Comparison of ENCODE assay signal across 1 cellular context in the genomic region with DNA sequence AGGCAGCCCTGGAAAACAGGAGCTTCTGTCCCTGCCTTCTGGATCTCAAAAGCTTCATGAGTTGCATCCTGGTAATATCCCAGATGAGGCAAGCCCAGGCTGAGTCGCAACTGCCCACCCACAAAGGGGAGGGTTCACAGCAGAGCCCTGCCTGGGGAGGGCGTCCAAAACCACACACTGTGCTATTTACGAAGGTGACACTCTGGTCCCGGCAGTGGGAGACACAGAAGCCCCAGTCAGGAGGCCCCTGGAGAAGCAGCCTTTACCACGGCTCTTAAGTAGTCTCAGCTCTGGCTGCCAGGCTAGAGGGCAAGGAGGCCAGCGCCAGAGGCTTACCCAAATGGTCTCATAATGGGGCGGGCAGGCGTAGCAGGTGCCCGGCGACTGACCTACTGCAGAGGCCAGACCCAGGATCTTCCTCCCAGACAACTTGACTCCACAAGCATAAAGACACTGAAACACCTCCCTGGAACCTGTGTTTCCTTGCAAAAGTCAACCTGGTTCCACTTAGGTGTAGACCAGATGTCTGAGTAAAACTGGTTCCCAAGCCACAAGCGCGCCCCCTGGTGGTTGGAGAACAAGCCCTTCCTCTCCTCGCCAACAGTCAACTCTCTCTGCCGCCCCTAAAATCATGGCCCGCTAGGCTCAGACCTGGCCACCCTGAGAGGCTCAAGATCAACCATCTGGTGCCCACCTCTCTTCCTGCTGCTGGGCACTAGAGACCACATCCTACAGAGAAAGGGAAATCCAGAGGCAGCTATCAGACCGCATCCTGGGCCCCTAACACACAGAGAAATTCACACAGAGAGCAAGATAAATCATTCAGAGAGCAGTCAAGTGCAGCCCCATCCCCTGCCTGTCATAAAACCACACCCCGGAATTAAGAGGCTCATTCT.
A peak's percentile ranks its signal among the peaks of the same experiment; 100 is the strongest.
TF ChIP-seq lines count a peak whose summit lies in the region.

No MANE protein-coding gene starts in this region.

TF ChIP-seq in HepG2, 621 proteins besides CTCF, POLR2A, EP300 and RAD21 (continued from another document and continues in another):
- TF ChIP-seq, protein P1, sequence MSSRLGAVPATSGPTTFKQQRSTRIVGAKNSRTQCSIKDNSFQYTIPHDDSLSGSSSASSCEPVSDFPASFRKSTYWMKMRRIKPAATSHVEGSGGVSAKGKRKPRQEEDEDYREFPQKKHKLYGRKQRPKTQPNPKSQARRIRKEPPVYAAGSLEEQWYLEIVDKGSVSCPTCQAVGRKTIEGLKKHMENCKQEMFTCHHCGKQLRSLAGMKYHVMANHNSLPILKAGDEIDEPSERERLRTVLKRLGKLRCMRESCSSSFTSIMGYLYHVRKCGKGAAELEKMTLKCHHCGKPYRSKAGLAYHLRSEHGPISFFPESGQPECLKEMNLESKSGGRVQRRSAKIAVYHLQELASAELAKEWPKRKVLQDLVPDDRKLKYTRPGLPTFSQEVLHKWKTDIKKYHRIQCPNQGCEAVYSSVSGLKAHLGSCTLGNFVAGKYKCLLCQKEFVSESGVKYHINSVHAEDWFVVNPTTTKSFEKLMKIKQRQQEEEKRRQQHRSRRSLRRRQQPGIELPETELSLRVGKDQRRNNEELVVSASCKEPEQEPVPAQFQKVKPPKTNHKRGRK (CRISPR knock-in tag; IDR thresholded peaks at IDR 0.05): no peak
- TF ChIP-seq, protein P2, sequence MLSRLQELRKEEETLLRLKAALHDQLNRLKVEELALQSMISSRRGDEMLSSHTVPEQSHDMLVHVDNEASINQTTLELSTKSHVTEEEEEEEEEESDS (CRISPR knock-in tag; IDR thresholded peaks at IDR 0.05; ENCODE audit: borderline replicate concordance): no peak
- TF ChIP-seq FOXK1 (CRISPR knock-in tag; IDR thresholded peaks at IDR 0.05; ENCODE audit: borderline replicate concordance, low read depth) (peak; percentile 45; the same call in 1 of the 2 replicates), ZNF598 (CRISPR knock-in tag; IDR thresholded peaks at IDR 0.05; ENCODE audit: borderline replicate concordance) (no peak), ZNF772 (CRISPR knock-in tag; IDR thresholded peaks at IDR 0.05) (peak; percentile 65; the same call in 1 of the 2 replicates), RNF2 (conservative IDR thresholded peaks at IDR 0.05; ENCODE audit: low read depth) (no peak), ZZZ3 (CRISPR knock-in tag; IDR thresholded peaks at IDR 0.05; ENCODE audit: borderline replicate concordance) (peak; percentile 18; the same call in 1 of the 2 replicates), KDM5A (IDR thresholded peaks at IDR 0.05; ENCODE audit: borderline replicate concordance, low read length) (0 out of 2 replicates have a peak, but pooled peaks have one; percentile 59), TMF1 (CRISPR knock-in tag; IDR thresholded peaks at IDR 0.05; ENCODE audit: low read depth) (no peak), ADNP (CRISPR knock-in tag; IDR thresholded peaks at IDR 0.05) (no peak), DNMT3B (CRISPR knock-in tag; conservative IDR thresholded peaks at IDR 0.05) (no peak), AGO2 (optimal IDR thresholded peaks at IDR 0.05; ENCODE audit: low read depth, low read length) (peak; percentile 94), KLF13 (CRISPR knock-in tag; IDR thresholded peaks at IDR 0.05) (peak; percentile 58; the same call in 1 of the 2 replicates), PHF8 (CRISPR knock-in tag; IDR thresholded peaks at IDR 0.05) (peak; percentile 36; the same call in 1 of the 2 replicates), NFE2L1 (CRISPR knock-in tag; IDR thresholded peaks at IDR 0.05; ENCODE audit: borderline replicate concordance) (no peak), CHCHD3 (CRISPR knock-in tag; IDR thresholded peaks at IDR 0.05) (no peak), EEA1 (CRISPR knock-in tag; IDR thresholded peaks at IDR 0.05; ENCODE audit: borderline replicate concordance) (0 out of 2 replicates have a peak, but pooled peaks have one; percentile 61), MIXL1 (CRISPR knock-in tag; IDR thresholded peaks at IDR 0.05) (0 out of 2 replicates have a peak, but pooled peaks have one; percentile 15), CAMTA2 (CRISPR knock-in tag; IDR thresholded peaks at IDR 0.05; ENCODE audit: borderline replicate concordance) (no peak), ZNF121 (CRISPR knock-in tag; IDR thresholded peaks at IDR 0.05) (peak; percentile 64; the same call in 1 of the 2 replicates), ZNF644 (CRISPR knock-in tag; IDR thresholded peaks at IDR 0.05; ENCODE audit: low read depth) (peak; percentile 29; the same call in 1 of the 2 replicates), ZNF24 (IDR thresholded peaks at IDR 0.05) (no peak), ZNF713 (CRISPR knock-in tag; IDR thresholded peaks at IDR 0.05) (no peak), ZNF562 (CRISPR knock-in tag; IDR thresholded peaks at IDR 0.05; ENCODE audit: borderline replicate concordance) (no peak), ZKSCAN8 (CRISPR knock-in tag; IDR thresholded peaks at IDR 0.05; ENCODE audit: borderline replicate concordance) (no peak), SIN3A (IDR thresholded peaks at IDR 0.05; ENCODE audit: borderline replicate concordance, low read depth, low read length) (peak; percentile 47; the same call in 1 of the 2 replicates), PAF1 (CRISPR knock-in tag; IDR thresholded peaks at IDR 0.05) (0 out of 2 replicates have a peak, but pooled peaks have one; percentile 78), ZNF549 (CRISPR knock-in tag; IDR thresholded peaks at IDR 0.05) (no peak), RFXAP (CRISPR knock-in tag; IDR thresholded peaks at IDR 0.05; ENCODE audit: borderline replicate concordance) (peak; percentile 55; the same call in 1 of the 2 replicates), CBX1 (IDR thresholded peaks at IDR 0.05; ENCODE audit: low read depth) (no peak), ZNF558 (CRISPR knock-in tag; IDR thresholded peaks at IDR 0.05; ENCODE audit: borderline replicate concordance) (no peak), SAP130 (CRISPR knock-in tag; IDR thresholded peaks at IDR 0.05; ENCODE audit: low read depth) (peak; percentile 78; the same call in 1 of the 2 replicates), ZNF605 (CRISPR knock-in tag; IDR thresholded peaks at IDR 0.05) (peak; percentile 47; the same call in 1 of the 2 replicates), ZNF124 (CRISPR knock-in tag; IDR thresholded peaks at IDR 0.05) (peak; percentile 64; the same call in 1 of the 2 replicates), ZNF253 (CRISPR knock-in tag; IDR thresholded peaks at IDR 0.05; ENCODE audit: borderline replicate concordance) (no peak), FOSL2 (CRISPR knock-in tag; IDR thresholded peaks at IDR 0.05) (0 out of 2 replicates have a peak, but pooled peaks have one; percentile 27), SUZ12 (IDR thresholded peaks at IDR 0.05; ENCODE audit: low read depth, low read length) (no peak)
- TF ChIP-seq, protein P3, sequence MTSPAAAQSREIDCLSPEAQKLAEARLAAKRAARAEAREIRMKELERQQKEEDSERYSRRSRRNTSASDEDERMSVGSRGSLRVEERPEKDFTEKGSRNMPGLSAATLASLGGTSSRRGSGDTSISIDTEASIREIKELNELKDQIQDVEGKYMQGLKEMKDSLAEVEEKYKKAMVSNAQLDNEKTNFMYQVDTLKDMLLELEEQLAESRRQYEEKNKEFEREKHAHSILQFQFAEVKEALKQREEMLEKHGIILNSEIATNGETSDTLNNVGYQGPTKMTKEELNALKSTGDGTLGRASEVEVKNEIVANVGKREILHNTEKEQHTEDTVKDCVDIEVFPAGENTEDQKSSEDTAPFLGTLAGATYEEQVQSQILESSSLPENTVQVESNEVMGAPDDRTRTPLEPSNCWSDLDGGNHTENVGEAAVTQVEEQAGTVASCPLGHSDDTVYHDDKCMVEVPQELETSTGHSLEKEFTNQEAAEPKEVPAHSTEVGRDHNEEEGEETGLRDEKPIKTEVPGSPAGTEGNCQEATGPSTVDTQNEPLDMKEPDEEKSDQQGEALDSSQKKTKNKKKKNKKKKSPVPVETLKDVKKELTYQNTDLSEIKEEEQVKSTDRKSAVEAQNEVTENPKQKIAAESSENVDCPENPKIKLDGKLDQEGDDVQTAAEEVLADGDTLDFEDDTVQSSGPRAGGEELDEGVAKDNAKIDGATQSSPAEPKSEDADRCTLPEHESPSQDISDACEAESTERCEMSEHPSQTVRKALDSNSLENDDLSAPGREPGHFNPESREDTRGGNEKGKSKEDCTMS (CRISPR knock-in tag; conservative IDR thresholded peaks at IDR 0.05): no peak
- TF ChIP-seq, protein P4, sequence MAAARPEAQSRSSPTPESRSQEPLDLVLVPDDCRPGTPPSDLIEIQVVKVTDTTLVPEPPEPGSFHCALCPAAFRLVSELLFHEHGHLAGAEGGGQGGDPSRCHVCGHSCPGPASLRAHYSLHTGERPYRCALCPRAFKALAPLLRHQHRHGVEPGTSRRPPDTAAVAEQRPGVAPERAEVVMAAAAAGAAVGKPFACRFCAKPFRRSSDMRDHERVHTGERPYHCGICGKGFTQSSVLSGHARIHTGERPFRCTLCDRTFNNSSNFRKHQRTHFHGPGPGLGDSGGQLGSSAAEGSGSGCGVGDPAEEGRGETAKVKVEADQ (CRISPR knock-in tag; IDR thresholded peaks at IDR 0.05; ENCODE audit: borderline replicate concordance): no peak
- TF ChIP-seq, protein P5, sequence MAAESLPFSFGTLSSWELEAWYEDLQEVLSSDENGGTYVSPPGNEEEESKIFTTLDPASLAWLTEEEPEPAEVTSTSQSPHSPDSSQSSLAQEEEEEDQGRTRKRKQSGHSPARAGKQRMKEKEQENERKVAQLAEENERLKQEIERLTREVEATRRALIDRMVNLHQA (CRISPR knock-in tag; IDR thresholded peaks at IDR 0.05): no peak
- TF ChIP-seq, protein P6, sequence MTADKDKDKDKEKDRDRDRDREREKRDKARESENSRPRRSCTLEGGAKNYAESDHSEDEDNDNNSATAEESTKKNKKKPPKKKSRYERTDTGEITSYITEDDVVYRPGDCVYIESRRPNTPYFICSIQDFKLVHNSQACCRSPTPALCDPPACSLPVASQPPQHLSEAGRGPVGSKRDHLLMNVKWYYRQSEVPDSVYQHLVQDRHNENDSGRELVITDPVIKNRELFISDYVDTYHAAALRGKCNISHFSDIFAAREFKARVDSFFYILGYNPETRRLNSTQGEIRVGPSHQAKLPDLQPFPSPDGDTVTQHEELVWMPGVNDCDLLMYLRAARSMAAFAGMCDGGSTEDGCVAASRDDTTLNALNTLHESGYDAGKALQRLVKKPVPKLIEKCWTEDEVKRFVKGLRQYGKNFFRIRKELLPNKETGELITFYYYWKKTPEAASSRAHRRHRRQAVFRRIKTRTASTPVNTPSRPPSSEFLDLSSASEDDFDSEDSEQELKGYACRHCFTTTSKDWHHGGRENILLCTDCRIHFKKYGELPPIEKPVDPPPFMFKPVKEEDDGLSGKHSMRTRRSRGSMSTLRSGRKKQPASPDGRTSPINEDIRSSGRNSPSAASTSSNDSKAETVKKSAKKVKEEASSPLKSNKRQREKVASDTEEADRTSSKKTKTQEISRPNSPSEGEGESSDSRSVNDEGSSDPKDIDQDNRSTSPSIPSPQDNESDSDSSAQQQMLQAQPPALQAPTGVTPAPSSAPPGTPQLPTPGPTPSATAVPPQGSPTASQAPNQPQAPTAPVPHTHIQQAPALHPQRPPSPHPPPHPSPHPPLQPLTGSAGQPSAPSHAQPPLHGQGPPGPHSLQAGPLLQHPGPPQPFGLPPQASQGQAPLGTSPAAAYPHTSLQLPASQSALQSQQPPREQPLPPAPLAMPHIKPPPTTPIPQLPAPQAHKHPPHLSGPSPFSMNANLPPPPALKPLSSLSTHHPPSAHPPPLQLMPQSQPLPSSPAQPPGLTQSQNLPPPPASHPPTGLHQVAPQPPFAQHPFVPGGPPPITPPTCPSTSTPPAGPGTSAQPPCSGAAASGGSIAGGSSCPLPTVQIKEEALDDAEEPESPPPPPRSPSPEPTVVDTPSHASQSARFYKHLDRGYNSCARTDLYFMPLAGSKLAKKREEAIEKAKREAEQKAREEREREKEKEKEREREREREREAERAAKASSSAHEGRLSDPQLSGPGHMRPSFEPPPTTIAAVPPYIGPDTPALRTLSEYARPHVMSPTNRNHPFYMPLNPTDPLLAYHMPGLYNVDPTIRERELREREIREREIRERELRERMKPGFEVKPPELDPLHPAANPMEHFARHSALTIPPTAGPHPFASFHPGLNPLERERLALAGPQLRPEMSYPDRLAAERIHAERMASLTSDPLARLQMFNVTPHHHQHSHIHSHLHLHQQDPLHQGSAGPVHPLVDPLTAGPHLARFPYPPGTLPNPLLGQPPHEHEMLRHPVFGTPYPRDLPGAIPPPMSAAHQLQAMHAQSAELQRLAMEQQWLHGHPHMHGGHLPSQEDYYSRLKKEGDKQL (CRISPR knock-in tag; IDR thresholded peaks at IDR 0.05; ENCODE audit: low read depth): no peak
- TF ChIP-seq, protein P7, sequence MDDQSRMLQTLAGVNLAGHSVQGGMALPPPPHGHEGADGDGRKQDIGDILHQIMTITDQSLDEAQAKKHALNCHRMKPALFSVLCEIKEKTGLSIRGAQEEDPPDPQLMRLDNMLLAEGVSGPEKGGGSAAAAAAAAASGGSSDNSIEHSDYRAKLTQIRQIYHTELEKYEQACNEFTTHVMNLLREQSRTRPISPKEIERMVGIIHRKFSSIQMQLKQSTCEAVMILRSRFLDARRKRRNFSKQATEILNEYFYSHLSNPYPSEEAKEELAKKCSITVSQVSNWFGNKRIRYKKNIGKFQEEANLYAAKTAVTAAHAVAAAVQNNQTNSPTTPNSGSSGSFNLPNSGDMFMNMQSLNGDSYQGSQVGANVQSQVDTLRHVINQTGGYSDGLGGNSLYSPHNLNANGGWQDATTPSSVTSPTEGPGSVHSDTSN (CRISPR knock-in tag; IDR thresholded peaks at IDR 0.05; ENCODE audit: borderline replicate concordance): no peak
- TF ChIP-seq, protein P8, sequence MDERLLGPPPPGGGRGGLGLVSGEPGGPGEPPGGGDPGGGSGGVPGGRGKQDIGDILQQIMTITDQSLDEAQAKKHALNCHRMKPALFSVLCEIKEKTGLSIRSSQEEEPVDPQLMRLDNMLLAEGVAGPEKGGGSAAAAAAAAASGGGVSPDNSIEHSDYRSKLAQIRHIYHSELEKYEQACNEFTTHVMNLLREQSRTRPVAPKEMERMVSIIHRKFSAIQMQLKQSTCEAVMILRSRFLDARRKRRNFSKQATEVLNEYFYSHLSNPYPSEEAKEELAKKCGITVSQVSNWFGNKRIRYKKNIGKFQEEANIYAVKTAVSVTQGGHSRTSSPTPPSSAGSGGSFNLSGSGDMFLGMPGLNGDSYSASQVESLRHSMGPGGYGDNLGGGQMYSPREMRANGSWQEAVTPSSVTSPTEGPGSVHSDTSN (CRISPR knock-in tag; IDR thresholded peaks at IDR 0.05): no peak
- TF ChIP-seq, protein P9, sequence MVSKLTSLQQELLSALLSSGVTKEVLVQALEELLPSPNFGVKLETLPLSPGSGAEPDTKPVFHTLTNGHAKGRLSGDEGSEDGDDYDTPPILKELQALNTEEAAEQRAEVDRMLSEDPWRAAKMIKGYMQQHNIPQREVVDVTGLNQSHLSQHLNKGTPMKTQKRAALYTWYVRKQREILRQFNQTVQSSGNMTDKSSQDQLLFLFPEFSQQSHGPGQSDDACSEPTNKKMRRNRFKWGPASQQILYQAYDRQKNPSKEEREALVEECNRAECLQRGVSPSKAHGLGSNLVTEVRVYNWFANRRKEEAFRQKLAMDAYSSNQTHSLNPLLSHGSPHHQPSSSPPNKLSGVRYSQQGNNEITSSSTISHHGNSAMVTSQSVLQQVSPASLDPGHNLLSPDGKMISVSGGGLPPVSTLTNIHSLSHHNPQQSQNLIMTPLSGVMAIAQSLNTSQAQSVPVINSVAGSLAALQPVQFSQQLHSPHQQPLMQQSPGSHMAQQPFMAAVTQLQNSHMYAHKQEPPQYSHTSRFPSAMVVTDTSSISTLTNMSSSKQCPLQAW (CRISPR knock-in tag; IDR thresholded peaks at IDR 0.05): peak; percentile 43; the same call in 1 of the 2 replicates
- TF ChIP-seq, protein P10, sequence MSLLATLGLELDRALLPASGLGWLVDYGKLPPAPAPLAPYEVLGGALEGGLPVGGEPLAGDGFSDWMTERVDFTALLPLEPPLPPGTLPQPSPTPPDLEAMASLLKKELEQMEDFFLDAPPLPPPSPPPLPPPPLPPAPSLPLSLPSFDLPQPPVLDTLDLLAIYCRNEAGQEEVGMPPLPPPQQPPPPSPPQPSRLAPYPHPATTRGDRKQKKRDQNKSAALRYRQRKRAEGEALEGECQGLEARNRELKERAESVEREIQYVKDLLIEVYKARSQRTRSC (CRISPR knock-in tag; IDR thresholded peaks at IDR 0.05; ENCODE audit: low read depth): no peak
